30 cellular contexts compared by ENCODE assay signal in the genomic region with DNA sequence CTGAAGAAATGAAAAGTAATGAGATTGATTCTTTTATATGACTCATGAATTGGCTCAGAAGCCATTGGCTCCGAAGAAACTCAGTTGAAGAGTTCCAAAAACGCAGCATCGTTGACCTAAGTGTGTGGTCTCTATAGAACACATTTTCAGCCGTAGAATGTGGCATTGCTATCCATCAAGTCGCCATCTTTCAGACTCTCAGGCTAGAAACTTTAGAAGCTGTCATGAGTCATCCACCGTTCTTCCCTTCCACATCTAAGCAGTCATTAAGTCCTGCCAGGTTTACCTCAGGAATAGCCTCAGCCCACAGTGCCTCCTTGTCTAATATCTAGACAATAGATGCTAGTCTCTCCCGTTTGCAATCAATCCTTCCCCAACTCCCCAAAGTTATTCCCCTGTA.
DNase-seq lines count a peak whose midpoint lies in the region; ATAC-seq and TF ChIP-seq lines count a peak whose summit lies in the region.
"Had no signal": no experiment of that assay in that cellular context is flagged by ENCODE, and none has a peak within 500 bp of the region (broad histone marks: within the 10 kb centered on the region; RNA-seq: fewer than 3 reads in every experiment).

No MANE protein-coding gene starts in this region.

- H3K4me1 ChIP-seq in neuron (ENCODE audit: insufficient read depth, low read length) = peaks cover 3% of the 10 kb centered on the region

- no peak for TF ChIP-seq CTCF in GM10266 (IDR thresholded peaks at IDR 0.05; ENCODE audit: control insufficient read depth, insufficient read depth, low read depth, missing control alignments)

- H2AFZ ChIP-seq in neuron (ENCODE audit: low read depth, low read length) = peak overlapping the region; percentile 20
- H2AFZ ChIP-seq: PC-9 had no signal

- no peak overlapping the region for H3K4me3 ChIP-seq in neuron (ENCODE audit: low read length)
- H3K4me3 ChIP-seq: adrenal gland, esophagus muscularis mucosa, PC-9, SJSA1, thoracic aorta had no signal

- no peaks in the 10 kb centered on the region for H3K9me3 Mint-ChIP-seq in activated T-cell treated with anti-CD3 and anti-CD28 coated beads, Interleukin-2, amount 50 U/mL, for 72 hours
- H3K9me3 Mint-ChIP-seq: CD4-positive, alpha-beta T cell; effector memory CD8-positive, alpha-beta T cell; naive thymus-derived CD8-positive, alpha-beta T cell; stimulated activated naive CD8-positive, alpha-beta T cell treated with anti-CD3 and anti-CD28 coated beads, Interleukin-15, Interleukin-2, amounts not matched to agents 100 ng/mL and 50 ng/mL, for 24 hours; T-helper 2 cell treated with Interferon-gamma antibody and Interleukin-4, amounts not matched to agents 5 μg/mL and 100 μg/mL, for 36 hours had no signal

- DNase-seq in HT1080 (ENCODE audit: low read depth) (peak; percentile 45), GM10266 (ENCODE audit: extremely low spot score) (no peak)
- DNase-seq in activated T-cell treated with anti-CD3 and anti-CD28 coated beads, Interleukin-2, amount 50 U/mL, for 72 hours = no peak
- no peak for DNase-seq in activated CD4-positive, alpha-beta T cell treated with anti-CD3 and anti-CD28 coated beads, Interleukin-2, amount 50 U/mL, for 48 hours
- DNase-seq: activated CD4-positive, alpha-beta T cell treated with anti-CD3 and anti-CD28 coated beads for 36 hours; activated gamma-delta T cell treated with Interleukin-2 at 50 U/mL for 16 hours; activated T-cell treated with anti-CD3 and anti-CD28 coated beads, Interleukin-2, amount 50 U/mL, for 1 hour; adrenal gland; AML-193; caudate nucleus; CD4-positive, alpha-beta T cell; cortex of kidney; effector memory CD8-positive, alpha-beta T cell; EL; Karpas-422; midbrain; naive thymus-derived CD8-positive, alpha-beta T cell; NCI-H1436; NCI-H524 treated with DMSO at 0.1 percent for 48 hours; NK-92 treated with Interleukin-12 subunit alpha and Interleukin-12 subunit beta, amount 100 ng/mL, for 24 hours; PC-9 had no signal

- no peak overlapping the region for H3K27ac Mint-ChIP-seq in activated T-cell treated with anti-CD3 and anti-CD28 coated beads, Interleukin-2, amount 50 U/mL, for 72 hours
- H3K27ac Mint-ChIP-seq: activated CD4-positive, alpha-beta T cell treated with anti-CD3 and anti-CD28 coated beads for 36 hours; CD4-positive, alpha-beta T cell; effector memory CD8-positive, alpha-beta T cell; naive thymus-derived CD8-positive, alpha-beta T cell; stimulated activated naive CD8-positive, alpha-beta T cell treated with anti-CD3 and anti-CD28 coated beads, Interleukin-15, Interleukin-2, amounts not matched to agents 100 ng/mL and 50 ng/mL, for 24 hours; T-helper 2 cell treated with Interferon-gamma antibody and Interleukin-4, amounts not matched to agents 5 μg/mL and 100 μg/mL, for 36 hours had no signal

- H3K36me3 ChIP-seq in neuron (ENCODE audit: insufficient read depth, low read length) = no peaks in the 10 kb centered on the region
- H3K36me3 ChIP-seq: adrenal gland, esophagus muscularis mucosa, SJSA1, thoracic aorta had no signal

- H3K4me3 Mint-ChIP-seq in activated T-cell treated with anti-CD3 and anti-CD28 coated beads, Interleukin-2, amount 50 U/mL, for 72 hours = no peak overlapping the region
- H3K4me3 Mint-ChIP-seq: activated CD4-positive, alpha-beta T cell treated with anti-CD3 and anti-CD28 coated beads for 36 hours; CD4-positive, alpha-beta T cell; effector memory CD8-positive, alpha-beta T cell; naive thymus-derived CD8-positive, alpha-beta T cell; stimulated activated naive CD8-positive, alpha-beta T cell treated with anti-CD3 and anti-CD28 coated beads, Interleukin-15, Interleukin-2, amounts not matched to agents 100 ng/mL and 50 ng/mL, for 24 hours; T-helper 2 cell treated with Interferon-gamma antibody and Interleukin-4, amounts not matched to agents 5 μg/mL and 100 μg/mL, for 36 hours had no signal

- H3K27me3 ChIP-seq in neuron (ENCODE audit: insufficient read depth, low read length) = no peaks in the 10 kb centered on the region
- H3K27me3 ChIP-seq: adrenal gland, esophagus muscularis mucosa had no signal

- no peaks in the 10 kb centered on the region for H3K36me3 Mint-ChIP-seq in activated T-cell treated with anti-CD3 and anti-CD28 coated beads, Interleukin-2, amount 50 U/mL, for 72 hours (ENCODE audit: insufficient read depth in 2 of 2)
- H3K36me3 Mint-ChIP-seq: naive thymus-derived CD8-positive, alpha-beta T cell had no signal

- no peaks in the 10 kb centered on the region for H3K4me1 Mint-ChIP-seq in activated T-cell treated with anti-CD3 and anti-CD28 coated beads, Interleukin-2, amount 50 U/mL, for 72 hours (ENCODE audit: low read depth)
- H3K4me1 Mint-ChIP-seq: activated CD4-positive, alpha-beta T cell treated with anti-CD3 and anti-CD28 coated beads for 36 hours; naive thymus-derived CD8-positive, alpha-beta T cell had no signal

- no peaks in the 10 kb centered on the region for H3K27me3 Mint-ChIP-seq in activated T-cell treated with anti-CD3 and anti-CD28 coated beads, Interleukin-2, amount 50 U/mL, for 72 hours (ENCODE audit: low read depth)
- H3K27me3 Mint-ChIP-seq: activated CD4-positive, alpha-beta T cell treated with anti-CD3 and anti-CD28 coated beads for 36 hours; CD4-positive, alpha-beta T cell; effector memory CD8-positive, alpha-beta T cell; stimulated activated naive CD8-positive, alpha-beta T cell treated with anti-CD3 and anti-CD28 coated beads, Interleukin-15, Interleukin-2, amounts not matched to agents 100 ng/mL and 50 ng/mL, for 24 hours had no signal

- H3K9me3 ChIP-seq in neuron (ENCODE audit: low read length) = no peaks in the 10 kb centered on the region
- H3K9me3 ChIP-seq: adrenal gland, esophagus muscularis mucosa, thoracic aorta had no signal

- ATAC-seq in SK-N-SH treated with all-trans-retinoic acid at 6 μM for 48 hours = peak; percentile 86
- ATAC-seq in esophagus mucosa = peak; percentile 50
- no peak for ATAC-seq in GM18870 (IDR thresholded peaks at IDR 0.05; ENCODE audit: unreplicated experiment)
- ATAC-seq in activated T-cell treated with anti-CD3 and anti-CD28 coated beads, Interleukin-2, amount 50 U/mL, for 72 hours (replicated peaks in 1 of 2) = no peak
- ATAC-seq: activated CD4-positive, alpha-beta T cell treated with anti-CD3 and anti-CD28 coated beads for 36 hours; effector memory CD8-positive, alpha-beta T cell; naive thymus-derived CD8-positive, alpha-beta T cell had no signal

TF ChIP-seq in SK-N-SH treated with all-trans-retinoic acid at 6 μM for 48 hours, 23 proteins besides CTCF, POLR2A, EP300 and RAD21:
- TF ChIP-seq, protein P1, sequence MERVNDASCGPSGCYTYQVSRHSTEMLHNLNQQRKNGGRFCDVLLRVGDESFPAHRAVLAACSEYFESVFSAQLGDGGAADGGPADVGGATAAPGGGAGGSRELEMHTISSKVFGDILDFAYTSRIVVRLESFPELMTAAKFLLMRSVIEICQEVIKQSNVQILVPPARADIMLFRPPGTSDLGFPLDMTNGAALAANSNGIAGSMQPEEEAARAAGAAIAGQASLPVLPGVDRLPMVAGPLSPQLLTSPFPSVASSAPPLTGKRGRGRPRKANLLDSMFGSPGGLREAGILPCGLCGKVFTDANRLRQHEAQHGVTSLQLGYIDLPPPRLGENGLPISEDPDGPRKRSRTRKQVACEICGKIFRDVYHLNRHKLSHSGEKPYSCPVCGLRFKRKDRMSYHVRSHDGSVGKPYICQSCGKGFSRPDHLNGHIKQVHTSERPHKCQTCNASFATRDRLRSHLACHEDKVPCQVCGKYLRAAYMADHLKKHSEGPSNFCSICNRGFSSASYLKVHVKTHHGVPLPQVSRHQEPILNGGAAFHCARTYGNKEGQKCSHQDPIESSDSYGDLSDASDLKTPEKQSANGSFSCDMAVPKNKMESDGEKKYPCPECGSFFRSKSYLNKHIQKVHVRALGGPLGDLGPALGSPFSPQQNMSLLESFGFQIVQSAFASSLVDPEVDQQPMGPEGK (CRISPR knock-in tag; IDR thresholded peaks at IDR 0.05; ENCODE audit: borderline replicate concordance) = no peak
- TF ChIP-seq BACH2 (CRISPR knock-in tag; IDR thresholded peaks at IDR 0.05; ENCODE audit: borderline replicate concordance) (no peak), OSR1 (CRISPR knock-in tag; IDR thresholded peaks at IDR 0.05) (no peak), CREB5 (CRISPR knock-in tag; IDR thresholded peaks at IDR 0.05; ENCODE audit: low read depth) (no peak), ISL1 (CRISPR knock-in tag; IDR thresholded peaks at IDR 0.05) (no peak), SNAI2 (CRISPR knock-in tag; IDR thresholded peaks at IDR 0.05) (no peak), CSDC2 (CRISPR knock-in tag; IDR thresholded peaks at IDR 0.05) (no peak), PPARA (CRISPR knock-in tag; IDR thresholded peaks at IDR 0.05; ENCODE audit: borderline replicate concordance) (no peak), ZC3H10 (CRISPR knock-in tag; IDR thresholded peaks at IDR 0.05) (no peak), TOX (CRISPR knock-in tag; IDR thresholded peaks at IDR 0.05; ENCODE audit: borderline replicate concordance) (no peak)

Comparison
In these comparisons a context has a peak if more than half of its experiments do, and no peak if none do; other contexts are left out.
1. ATAC-seq: peak in SK-N-SH treated with all-trans-retinoic acid at 6 μM for 48 hours (single experiment) and esophagus mucosa (single experiment); none in GM18870 (single experiment) and activated T-cell treated with anti-CD3 and anti-CD28 coated beads, Interleukin-2, amount 50 U/mL, for 72 hours (0 of 2).